ENCODE assay signal across 1 cellular context in the genomic region with DNA sequence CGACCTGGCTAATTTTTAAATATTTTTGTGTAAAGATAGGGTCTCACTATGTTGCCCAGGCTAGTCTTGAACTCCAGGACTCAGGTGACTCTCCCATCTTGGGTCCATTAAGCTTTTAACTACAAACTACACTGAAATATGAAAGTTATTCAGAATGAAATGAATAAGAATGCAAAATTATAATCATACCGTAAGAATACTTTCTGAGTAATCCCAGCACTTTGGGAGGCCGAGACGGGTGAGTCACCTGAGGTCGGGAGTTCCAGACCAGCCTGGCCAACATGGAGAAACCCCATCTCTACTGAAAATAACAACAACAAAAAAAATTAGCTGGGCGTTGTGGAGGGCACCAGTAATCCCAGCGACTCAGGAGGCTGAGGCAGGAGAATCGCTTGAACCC.
TF ChIP-seq lines count a peak whose summit lies in the region.

No MANE protein-coding gene starts in this region.

TF ChIP-seq in SK-N-SH treated with all-trans-retinoic acid at 6 μM for 48 hours, 23 proteins besides CTCF, POLR2A, EP300 and RAD21 (continued from another document):
- TF ChIP-seq, protein P1, sequence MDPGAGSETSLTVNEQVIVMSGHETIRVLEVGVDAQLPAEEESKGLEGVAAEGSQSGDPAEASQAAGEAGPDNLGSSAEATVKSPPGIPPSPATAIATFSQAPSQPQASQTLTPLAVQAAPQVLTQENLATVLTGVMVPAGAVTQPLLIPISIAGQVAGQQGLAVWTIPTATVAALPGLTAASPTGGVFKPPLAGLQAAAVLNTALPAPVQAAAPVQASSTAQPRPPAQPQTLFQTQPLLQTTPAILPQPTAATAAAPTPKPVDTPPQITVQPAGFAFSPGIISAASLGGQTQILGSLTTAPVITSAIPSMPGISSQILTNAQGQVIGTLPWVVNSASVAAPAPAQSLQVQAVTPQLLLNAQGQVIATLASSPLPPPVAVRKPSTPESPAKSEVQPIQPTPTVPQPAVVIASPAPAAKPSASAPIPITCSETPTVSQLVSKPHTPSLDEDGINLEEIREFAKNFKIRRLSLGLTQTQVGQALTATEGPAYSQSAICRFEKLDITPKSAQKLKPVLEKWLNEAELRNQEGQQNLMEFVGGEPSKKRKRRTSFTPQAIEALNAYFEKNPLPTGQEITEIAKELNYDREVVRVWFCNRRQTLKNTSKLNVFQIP (CRISPR knock-in tag; IDR thresholded peaks at IDR 0.05; ENCODE audit: borderline replicate concordance, low read depth) = no peak
- TF ChIP-seq, protein P2, sequence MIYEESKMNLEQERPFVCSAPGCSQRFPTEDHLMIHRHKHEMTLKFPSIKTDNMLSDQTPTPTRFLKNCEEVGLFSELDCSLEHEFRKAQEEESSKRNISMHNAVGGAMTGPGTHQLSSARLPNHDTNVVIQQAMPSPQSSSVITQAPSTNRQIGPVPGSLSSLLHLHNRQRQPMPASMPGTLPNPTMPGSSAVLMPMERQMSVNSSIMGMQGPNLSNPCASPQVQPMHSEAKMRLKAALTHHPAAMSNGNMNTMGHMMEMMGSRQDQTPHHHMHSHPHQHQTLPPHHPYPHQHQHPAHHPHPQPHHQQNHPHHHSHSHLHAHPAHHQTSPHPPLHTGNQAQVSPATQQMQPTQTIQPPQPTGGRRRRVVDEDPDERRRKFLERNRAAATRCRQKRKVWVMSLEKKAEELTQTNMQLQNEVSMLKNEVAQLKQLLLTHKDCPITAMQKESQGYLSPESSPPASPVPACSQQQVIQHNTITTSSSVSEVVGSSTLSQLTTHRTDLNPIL (CRISPR knock-in tag; IDR thresholded peaks at IDR 0.05; ENCODE audit: low read depth) = no peak
- TF ChIP-seq ISL1 (CRISPR knock-in tag; IDR thresholded peaks at IDR 0.05) = no peak
- no peak for TF ChIP-seq GLIS3 (CRISPR knock-in tag; IDR thresholded peaks at IDR 0.05)
- TF ChIP-seq BACH2 (CRISPR knock-in tag; IDR thresholded peaks at IDR 0.05; ENCODE audit: borderline replicate concordance) = no peak
- TF ChIP-seq TOX (CRISPR knock-in tag; IDR thresholded peaks at IDR 0.05; ENCODE audit: borderline replicate concordance) = no peak
- TF ChIP-seq ZNF8 (CRISPR knock-in tag; IDR thresholded peaks at IDR 0.05) = no peak
